8 cellular contexts compared by ENCODE assay signal in the genomic region with DNA sequence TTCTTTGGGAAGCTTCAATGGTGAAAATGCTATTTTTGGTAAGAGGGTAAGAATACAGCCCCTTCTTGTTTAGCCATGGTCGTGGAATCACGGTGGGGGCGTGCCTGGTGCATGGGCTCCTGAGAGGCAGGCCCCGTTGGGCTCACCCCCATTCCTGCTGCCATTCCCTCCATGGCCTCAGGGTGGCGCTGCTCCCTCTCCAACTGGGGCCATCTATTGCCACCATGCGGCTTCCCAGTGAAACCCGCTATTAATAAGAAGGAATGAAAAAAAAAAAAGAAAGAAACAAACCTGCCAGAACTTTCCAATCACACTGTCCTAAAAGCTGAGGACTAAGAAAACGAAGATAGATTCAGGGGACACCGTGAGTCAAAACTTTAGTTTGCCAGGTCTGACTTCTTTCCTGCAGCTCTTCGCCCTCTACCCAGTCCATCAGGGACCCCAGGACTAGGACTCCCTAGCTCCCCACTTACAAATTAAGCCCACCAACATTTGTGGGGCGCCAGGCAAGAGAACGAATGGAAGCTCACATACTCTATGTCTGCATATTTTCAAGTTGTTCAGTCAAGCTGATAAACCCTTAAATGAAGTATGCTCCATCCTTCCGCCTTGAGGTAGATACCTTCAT. TPM values are rescaled to one million over a fixed set of nuclear protein-coding genes. Genes with fewer than 3 reads are reported as not detected.
A peak's percentile ranks its signal among the peaks of the same experiment; 100 is the strongest.
DNase-seq lines count a peak whose midpoint lies in the region; ATAC-seq and TF ChIP-seq lines count a peak whose summit lies in the region.

No MANE protein-coding gene starts in this region.

- H3K4me3 ChIP-seq in upper lobe of left lung: no peak overlapping the region

- peak; percentile 38 for DNase-seq in AG09319 (ENCODE audit: extremely low read depth, low read depth)
- DNase-seq in GM19238 (ENCODE audit: insufficient read length, low spot score): peak; percentile 65
- DNase-seq in Kasumi-1 (lab: John Stamatoyannopoulos, UW): peak; percentile 65 to 81
- DNase-seq in SK-N-DZ (ENCODE audit: low spot score): peak; percentile 52
- peak; percentile 74 for DNase-seq in activated gamma-delta T cell treated with anti-CD3 and anti-CD28 coated beads, Interleukin-2, amount 50 U/mL, for 16 hours (ENCODE audit: low read depth)
- peak; percentile 70 for DNase-seq in globus pallidus (ENCODE audit: low spot score)
- DNase-seq in pons (ENCODE audit: low spot score): peak; percentile 74
- peak; percentile 86 to 87 for DNase-seq in upper lobe of left lung

- H3K4me1 ChIP-seq in upper lobe of left lung: peaks cover 0 to 4% (median 1%) of the 10 kb centered on the region in 4 donors

- no peaks in the 10 kb centered on the region for H3K9me3 ChIP-seq in upper lobe of left lung

- H3K27me3 ChIP-seq in upper lobe of left lung: no peaks in the 10 kb centered on the region

- no peak overlapping the region for H3K27ac ChIP-seq in upper lobe of left lung

- WGBS in upper lobe of left lung, 2 donors: 26 to 28% methylated on average over 13 of the region's 13 CpGs

- H3K36me3 ChIP-seq in upper lobe of left lung: no peaks in the 10 kb centered on the region

- TF ChIP-seq CTCF in AG09319 (IDR thresholded peaks at IDR 0.05; ENCODE audit: low read depth, low read length): peak; percentile 97
- peak; percentile 94 to 99 (median 96) for TF ChIP-seq CTCF in upper lobe of left lung (IDR thresholded peaks at IDR 0.05)

- no peak for TF ChIP-seq POLR2A in upper lobe of left lung (IDR thresholded peaks at IDR 0.05)

- no peak for TF ChIP-seq EP300 in upper lobe of left lung (IDR thresholded peaks at IDR 0.05)

- peak; percentile 94 to 96 for ATAC-seq in upper lobe of left lung (ENCODE audit: low FRiP score in 2 of 2)

RNA-seq across cellular contexts. Expression of a gene that starts 30.6 kb away (rescaled TPM):
- polyA plus RNA-seq in SK-N-DZ (2014; cell fraction: cytosol; rRNA removed): 8.2 and 13.7 TPM in 2 replicates
- 3.5 and 5.1 TPM in 2 replicates for polyA plus RNA-seq in SK-N-DZ (2014; cell fraction: nucleus; rRNA removed)
- 100 to 1,000 TPM in 5 of 6 donors, 10 to 100 TPM in 1; 84.1 to 230 (median 174) TPM for total RNA-seq in upper lobe of left lung
